19 cellular contexts compared by ENCODE assay signal in genomic region chr1:100642826-100643225, GRCh38.
"Had no signal": no experiment of that assay in that cellular context is flagged by ENCODE, and none has a peak within 500 bp of the region (broad histone marks: within the 10 kb centered on the region; RNA-seq: fewer than 3 reads in every experiment).

No MANE protein-coding gene starts in this region.

- ATAC-seq: activated CD4-positive, alpha-beta T cell treated with anti-CD3 and anti-CD28 coated beads for 36 hours; foreskin keratinocyte; naive thymus-derived CD4-positive, alpha-beta T cell; psoas muscle; WTC11 had no signal

- DNase-seq: activated CD4-positive, alpha-beta T cell treated with anti-CD3 and anti-CD28 coated beads for 36 hours; activated CD4-positive, alpha-beta T cell treated with anti-CD3 and anti-CD28 coated beads, Interleukin-2, amount 50 U/mL, for 48 hours; amniotic stem cell; caudate nucleus; endodermal cell; foreskin keratinocyte; glutamatergic neuron; left ventricle myocardium superior; mesendoderm; naive thymus-derived CD4-positive, alpha-beta T cell; ovary; psoas muscle; stimulated activated CD4-positive, alpha-beta T cell treated with anti-CD3 and anti-CD28 coated beads, Interleukin-2, amount 100 ng/mL, for 24 hours; stimulated activated naive CD4-positive, alpha-beta T cell treated with Interleukin-2 at 50 U/mL for 16 hours; substantia nigra; SW 1271; tibial artery had no signal

- H3K36me3 ChIP-seq: ovary, tibial artery had no signal

- H3K4me3 Mint-ChIP-seq: activated CD4-positive, alpha-beta T cell treated with anti-CD3 and anti-CD28 coated beads for 36 hours; activated naive CD8-positive, alpha-beta T cell; endodermal cell; naive thymus-derived CD4-positive, alpha-beta T cell; WTC11 had no signal

- H3K27ac Mint-ChIP-seq: activated CD4-positive, alpha-beta T cell treated with anti-CD3 and anti-CD28 coated beads for 36 hours; activated naive CD8-positive, alpha-beta T cell; endodermal cell; naive thymus-derived CD4-positive, alpha-beta T cell; WTC11 had no signal

- H3K27me3 ChIP-seq: foreskin keratinocyte, ovary, tibial artery had no signal

- H3K4me3 ChIP-seq: ovary, psoas muscle, tibial artery had no signal

- H3K4me1 Mint-ChIP-seq: activated CD4-positive, alpha-beta T cell treated with anti-CD3 and anti-CD28 coated beads for 36 hours; naive thymus-derived CD4-positive, alpha-beta T cell; WTC11 had no signal

- H3K4me1 ChIP-seq: foreskin keratinocyte, psoas muscle had no signal

- H3K36me3 Mint-ChIP-seq: activated naive CD8-positive, alpha-beta T cell; naive thymus-derived CD4-positive, alpha-beta T cell had no signal

- H3K27ac ChIP-seq: foreskin keratinocyte, ovary, psoas muscle, tibial artery had no signal

- H3K9me3 ChIP-seq: ovary, psoas muscle, tibial artery had no signal
